8 cellular contexts compared by ENCODE assay signal in the genomic region with DNA sequence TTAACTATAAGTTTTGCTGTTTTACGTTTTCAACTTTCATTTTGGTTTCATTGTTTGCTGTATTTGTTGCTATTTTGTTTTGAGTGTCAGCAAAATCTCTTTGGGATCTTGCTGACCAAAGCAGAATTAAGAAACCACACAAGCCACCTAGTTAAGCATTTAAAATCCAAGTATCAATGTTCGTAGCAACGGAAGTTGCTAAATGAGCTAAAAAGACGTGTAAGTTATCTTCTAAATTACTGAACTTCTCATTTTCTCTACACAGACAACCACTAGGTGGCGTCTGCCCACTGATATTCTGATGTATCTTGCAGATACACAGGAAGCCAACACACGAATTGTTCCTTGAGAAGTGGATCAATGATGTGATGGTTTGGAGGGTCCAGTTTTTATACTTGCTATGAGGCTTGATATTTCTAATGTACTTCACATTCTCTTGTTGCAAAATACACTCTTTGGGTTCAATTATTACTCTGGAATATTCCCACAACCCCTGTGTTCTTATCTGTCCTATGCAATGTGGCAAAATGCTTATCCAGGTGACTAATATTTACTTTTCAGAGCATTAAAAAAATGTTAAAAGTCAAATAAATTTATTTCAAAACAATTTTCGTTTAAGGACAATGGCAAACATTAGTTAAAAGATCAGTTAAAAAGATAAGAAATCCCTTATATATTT.
A peak's percentile ranks its signal among the peaks of the same experiment; 100 is the strongest.
DNase-seq lines count a peak whose midpoint lies in the region; ATAC-seq and TF ChIP-seq lines count a peak whose summit lies in the region.

No MANE protein-coding gene starts in this region.

- H3K79me2 ChIP-seq in smooth muscle cell (ENCODE audit: low read depth): no peaks in the 10 kb centered on the region

- DNase-seq in EL (peak; percentile 15), NCI-H82 (lab: John Stamatoyannopoulos, UW) (peak; percentile 78), adrenal gland (peak; percentile 41 to 79 (median 60)), iPS DF 19.7 (ENCODE audit: low read depth, low spot score) (peak; percentile 30), smooth muscle cell (lab: John Stamatoyannopoulos, UW; ENCODE audit: unreplicated experiment) (no peak)

- no peaks in the 10 kb centered on the region for H3K9me3 Mint-ChIP-seq in activated T-helper 17 cell treated with anti-CD3 and anti-CD28 coated beads, Interleukin-2, amount 50 U/mL, for 72 hours

- no peaks in the 10 kb centered on the region for H3K27me3 ChIP-seq in adrenal gland
- H3K27me3 ChIP-seq in smooth muscle cell (ENCODE audit: low read depth): no peaks in the 10 kb centered on the region

- 3 to 16% (median 8%) methylated on average over 7 of the region's 7 CpGs for WGBS in adrenal gland, 4 donors
- 19% methylated on average over 7 of the region's 7 CpGs for WGBS in smooth muscle cell (ENCODE audit: low lambda C conversion rate)

- no peaks in the 10 kb centered on the region for H3K36me3 Mint-ChIP-seq in activated T-helper 17 cell treated with anti-CD3 and anti-CD28 coated beads, Interleukin-2, amount 50 U/mL, for 72 hours (ENCODE audit: low read depth)

- intact Hi-C loops in adrenal gland (cut with DNase I): loop anchor here (5.0 to 10.0 kb wide), 2 partner anchors 376 to 379 kb away; no protein-coding TSS in a partner anchor

- H3K36me3 ChIP-seq in adrenal gland (replicated peaks in 1 of 2): no peaks in the 10 kb centered on the region
- H3K36me3 ChIP-seq in smooth muscle cell (ENCODE audit: low read depth): no peaks in the 10 kb centered on the region

- H4K20me1 ChIP-seq in smooth muscle cell (ENCODE audit: low read depth): no peaks in the 10 kb centered on the region

- peak overlapping the region; percentile 98 for H2AFZ ChIP-seq in smooth muscle cell (ENCODE audit: low read depth)

- H3F3A ChIP-seq in smooth muscle cell (ENCODE audit: low read depth): no peaks in the 10 kb centered on the region

- ATAC-seq in GM19397 (IDR thresholded peaks at IDR 0.05; ENCODE audit: unreplicated experiment): peak; percentile 87
- ATAC-seq in HG03439 (IDR thresholded peaks at IDR 0.05; ENCODE audit: unreplicated experiment): peak; percentile 87
- no peak for ATAC-seq in activated T-helper 17 cell treated with anti-CD3 and anti-CD28 coated beads, Interleukin-2, amount 50 U/mL, for 72 hours (replicated peaks)

- H3K9me3 ChIP-seq in adrenal gland (replicated peaks in 1 of 3) (no peaks in the 10 kb centered on the region), smooth muscle cell (replicated peaks; ENCODE audit: low read depth) (no peaks in the 10 kb centered on the region)

- H3K4me3 Mint-ChIP-seq in activated T-helper 17 cell treated with anti-CD3 and anti-CD28 coated beads, Interleukin-2, amount 50 U/mL, for 72 hours: no peak overlapping the region

- H3K4me1 ChIP-seq in adrenal gland (replicated peaks in 1 of 2) (no peaks in the 10 kb centered on the region), smooth muscle cell (ENCODE audit: low read depth) (no peaks in the 10 kb centered on the region)

- no peaks in the 10 kb centered on the region for H3K27me3 Mint-ChIP-seq in activated T-helper 17 cell treated with anti-CD3 and anti-CD28 coated beads, Interleukin-2, amount 50 U/mL, for 72 hours

- TF ChIP-seq POLR2A in adrenal gland (IDR thresholded peaks at IDR 0.05): no peak

- peak overlapping the region in 1 of 4 donors; percentile 46 for H3K4me3 ChIP-seq in adrenal gland
- H3K4me3 ChIP-seq in smooth muscle cell: peak overlapping the region; percentile 57

- no peak overlapping the region for H3K27ac Mint-ChIP-seq in activated T-helper 17 cell treated with anti-CD3 and anti-CD28 coated beads, Interleukin-2, amount 50 U/mL, for 72 hours

- peak; percentile 61 to 87 (median 64) for TF ChIP-seq CTCF in adrenal gland (IDR thresholded peaks at IDR 0.05)
- TF ChIP-seq CTCF in smooth muscle cell (IDR thresholded peaks at IDR 0.05; ENCODE audit: borderline replicate concordance, insufficient read depth, poor library complexity, severe bottlenecking): peak; percentile 95

- no peak overlapping the region for H3K9ac ChIP-seq in smooth muscle cell (ENCODE audit: low read depth)

- H3K4me2 ChIP-seq in smooth muscle cell: peak overlapping the region; percentile 86

- H3K27ac ChIP-seq in adrenal gland (no peak overlapping the region), smooth muscle cell (ENCODE audit: low read depth) (no peak overlapping the region)

- H3K4me1 Mint-ChIP-seq in activated T-helper 17 cell treated with anti-CD3 and anti-CD28 coated beads, Interleukin-2, amount 50 U/mL, for 72 hours: no peaks in the 10 kb centered on the region
